Comparison of ENCODE assay signal across 9 cellular contexts in the genomic region with DNA sequence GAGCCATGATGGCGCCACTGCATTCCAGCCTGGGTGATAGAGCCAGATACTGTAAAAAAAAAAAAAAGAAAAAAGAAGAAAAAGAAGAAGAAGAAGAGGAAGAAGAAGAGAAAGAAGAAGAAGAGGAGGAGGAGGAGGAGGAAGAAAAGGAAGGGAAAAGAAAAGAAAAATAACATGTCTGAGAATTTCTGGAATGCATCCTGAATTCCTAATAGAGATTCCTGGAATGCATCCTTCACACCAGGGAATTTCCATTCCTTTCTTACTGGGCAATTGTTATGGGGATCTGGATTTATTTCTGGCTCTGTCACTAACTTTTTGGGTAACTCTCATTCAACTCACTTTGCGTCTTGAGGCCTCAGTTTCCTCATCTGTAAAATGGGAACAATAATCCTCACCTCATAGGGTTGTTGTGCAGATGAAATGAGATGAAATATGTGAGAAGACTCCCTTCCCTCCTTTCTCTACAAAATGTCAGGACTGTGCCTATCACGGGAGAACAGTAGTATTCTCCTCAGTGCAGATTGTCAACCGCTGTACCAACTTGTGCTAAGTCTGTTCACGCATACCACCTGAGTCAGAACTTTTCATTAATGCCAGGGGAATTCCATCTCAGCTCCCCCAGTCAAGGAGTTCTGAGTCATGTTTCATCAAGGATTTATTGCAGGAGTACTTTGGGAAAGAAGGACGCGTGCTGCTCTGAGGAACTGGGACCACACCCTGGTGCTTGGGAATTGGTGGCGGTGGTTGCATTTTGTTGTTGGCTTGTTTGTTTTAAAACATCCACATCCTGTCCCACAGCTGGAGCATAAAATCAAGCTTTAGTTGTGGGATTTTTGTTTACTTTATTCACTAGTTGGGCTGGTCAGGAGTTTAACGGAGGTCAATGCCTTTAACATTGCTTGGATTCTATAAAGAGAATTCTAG. TPM values are rescaled to one million over a fixed set of nuclear protein-coding genes. Genes with fewer than 3 reads are reported as not detected.
DNase-seq lines count a peak whose midpoint lies in the region; ATAC-seq and TF ChIP-seq lines count a peak whose summit lies in the region.
"Had no signal": no experiment of that assay in that cellular context is flagged by ENCODE, and none has a peak within 500 bp of the region (broad histone marks: within the 10 kb centered on the region; RNA-seq: fewer than 3 reads in every experiment).

No MANE protein-coding gene starts in this region.

- DNase-seq in AG20443 (ENCODE audit: low spot score) (peak; percentile 84), NCI-H226 (peak; percentile 98), NCI-H2196 treated with DMSO at 0.1 percent for 48 hours (lab: John Stamatoyannopoulos, UW; ENCODE audit: unreplicated experiment) (no peak), OCI-M2 (lab: John Stamatoyannopoulos, UW; ENCODE audit: unreplicated experiment) (no peak)
- DNase-seq: DMS79 had no signal

- no peak overlapping the region for H3K4me3 Mint-ChIP-seq in nephron

- H3K27ac Mint-ChIP-seq in nephron = peak overlapping the region; percentile 46 to 61 (median 53)

- H3K36me3 Mint-ChIP-seq in nephron (ENCODE audit: low read depth) = no peaks in the 10 kb centered on the region

- H3K4me1 Mint-ChIP-seq in nephron = peaks cover 27% of the 10 kb centered on the region

- no peak for TF ChIP-seq CTCF in nephron (IDR thresholded peaks at IDR 0.05; ENCODE audit: unreplicated experiment in 3 of 3)

- H3K9me3 Mint-ChIP-seq in nephron = peaks cover 20% of the 10 kb centered on the region

- ATAC-seq in esophagus mucosa (peak; percentile 77), GM18502 (IDR thresholded peaks at IDR 0.05; ENCODE audit: poor library complexity, unreplicated experiment) (no peak), GM21528 (IDR thresholded peaks at IDR 0.05; ENCODE audit: low FRiP score, unreplicated experiment) (no peak)

- H3K27me3 Mint-ChIP-seq in nephron (ENCODE audit: low read depth) = no peaks in the 10 kb centered on the region

RNA-seq across cellular contexts. Expression of gene ROR1, which starts 42.4 kb away (rescaled TPM):
- total RNA-seq in esophagus mucosa = 4.4 TPM

Comparison
In these comparisons a context has a peak if more than half of its experiments do, and no peak if none do; other contexts are left out.
1. DNase-seq: peak in AG20443 (single experiment) and NCI-H226 (single experiment); none in NCI-H2196 treated with DMSO at 0.1 percent for 48 hours (single experiment) and OCI-M2 (single experiment).